8 cellular contexts compared by ENCODE assay signal in the genomic region with DNA sequence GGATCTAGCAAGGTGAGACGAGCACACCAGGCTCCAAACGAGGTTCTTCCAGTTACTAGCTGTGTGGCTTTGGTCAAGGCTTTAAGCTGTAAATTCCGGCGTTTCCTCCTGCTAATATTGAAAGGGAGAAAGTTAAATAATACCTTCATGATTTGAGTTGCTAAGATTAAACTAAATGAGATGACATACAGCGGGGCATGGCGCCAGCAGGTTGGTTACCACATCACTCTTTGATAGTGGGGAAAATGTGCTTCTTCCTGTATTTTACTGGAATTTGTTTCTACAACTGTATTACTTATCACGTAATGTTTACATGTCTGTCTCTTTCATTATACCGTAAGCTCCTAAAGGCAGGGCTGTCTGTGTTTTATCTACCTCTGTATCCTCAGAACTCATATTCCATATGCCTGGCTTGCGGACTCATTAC. TPM values are rescaled to one million over a fixed set of nuclear protein-coding genes. Genes with fewer than 3 reads are reported as not detected.
DNase-seq lines count a peak whose midpoint lies in the region; ATAC-seq, FAIRE-seq and TF ChIP-seq lines count a peak whose summit lies in the region.

No MANE protein-coding gene starts in this region.

- TF ChIP-seq POLR2A in HCT116 (IDR thresholded peaks at IDR 0.05; ENCODE audit: borderline replicate concordance, extremely low read depth, insufficient read depth, insufficient read length) (no peak), GM12878 (IDR thresholded peaks at IDR 0.05; ENCODE audit: low read depth, low read length) (no peak)

- SMC1A ChIA-PET in GM12878 (lab: Charles Lee; ENCODE audit: uncharacterized antibody, unreplicated experiment), result interaction anchor here (0.9 to 4.5 kb wide), 10 partner anchors 8 to 150 kb away, joined by 3 to 52 read pairs (median 6); partner anchors contain the start of genes C6orf89 and FGD2

- H3K9me3 ChIP-seq in AG04450 (ENCODE audit: control insufficient read depth, insufficient read depth, low read length) (no peaks in the 10 kb centered on the region; the same call in 1 of the 2 replicates), HCT116 (ENCODE audit: control insufficient read depth in 1 of 2, insufficient read depth in 1 of 2, low read depth in 1 of 2, low read length in 2 of 2) (no peaks in the 10 kb centered on the region), GM12878 (replicated peaks; ENCODE audit: control insufficient read depth, insufficient read depth, low read length) (no peaks in the 10 kb centered on the region), thymus (ENCODE audit: control insufficient read depth) (no peaks in the 10 kb centered on the region)

- CTCF ChIA-PET in AG04450 (lab: Charles Lee), result interaction anchor here (1.0 to 6.2 kb wide), 9 partner anchors 11 to 147 kb away, joined by 3 to 74 read pairs (median 10); partner anchors contain the start of gene C6orf89
- CTCF ChIA-PET in HCT116 (lab: Charles Lee), result interaction anchor here (1.3 to 3.6 kb wide), 7 partner anchors 10 to 144 kb away, joined by 3 to 29 read pairs (median 10); partner anchors contain the start of gene C6orf89
- CTCF ChIA-PET in GM12878 (lab: Yijun Ruan, JAX), result interaction anchor here (1.0 to 8.2 kb wide), 10 partner anchors 10 to 192 kb away, joined by 3 to 93 read pairs (median 8); partner anchors contain the start of gene C6orf89

- H3K27ac ChIP-seq in AG04450 (ENCODE audit: low read depth, low read length) (peak overlapping the region; percentile 98), HCT116 (ENCODE audit: low read depth, low read length) (peak overlapping the region; percentile 93), GM12878 (ENCODE audit: control insufficient read depth, insufficient read depth) (peak overlapping the region; percentile 78), layer of hippocampus (ENCODE audit: low read depth, low read length) (peak overlapping the region; percentile 82), thymus (ENCODE audit: low read depth) (no peak overlapping the region)

- H4K20me1 ChIP-seq in HCT116 (ENCODE audit: insufficient read depth), result no peaks in the 10 kb centered on the region
- H4K20me1 ChIP-seq in GM12878 (ENCODE audit: control insufficient read depth, insufficient read depth), result no peaks in the 10 kb centered on the region

- DNase-seq in AG04450 (ENCODE audit: low read depth, low spot score), result no peak
- DNase-seq in HCT116 (ENCODE audit: low read depth, low spot score), result no peak
- no peak for DNase-seq in GM12878 (ENCODE audit: low read depth, low spot score)
- DNase-seq in NCI-H446 treated with DMSO at 0.1 percent for 48 hours (lab: John Stamatoyannopoulos, UW), result no peak
- DNase-seq in DMS114 treated with DMSO at 0.1 percent for 48 hours (lab: John Stamatoyannopoulos, UW; ENCODE audit: unreplicated experiment), result no peak

- RAD21 ChIA-PET in HCT116 (lab: Charles Lee; ENCODE audit: low non-redundant PET in 1 of 2, low total read pairs in 2 of 2, uncharacterized antibody in 2 of 2, unreplicated experiment in 2 of 2) (no interaction called here), GM12878 (lab: Charles Lee; ENCODE audit: unreplicated experiment) (interaction anchor here (0.8 to 3.7 kb wide), 9 partner anchors 11 to 194 kb away, joined by 3 to 26 read pairs (median 5); partner anchors contain the start of gene C6orf89)

- TF ChIP-seq CTCF in AG04450 (IDR thresholded peaks at IDR 0.05; ENCODE audit: low read depth, low read length) (no peak), HCT116 (IDR thresholded peaks at IDR 0.05 in 2 of 3, conservative IDR thresholded peaks at IDR 0.05 in 1 of 3; ENCODE audit: borderline replicate concordance in 1 of 3, insufficient read depth in 1 of 3, low read depth in 2 of 3, low read length in 2 of 3) (no peak), GM12878 (IDR thresholded peaks at IDR 0.05 in 2 of 3, conservative IDR thresholded peaks at IDR 0.05 in 1 of 3; ENCODE audit: control insufficient read depth in 2 of 3, extremely low read depth in 1 of 3, insufficient read depth in 1 of 3, low read depth in 3 of 3, low read length in 3 of 3) (no peak)

- no peak for TF ChIP-seq RAD21 in HCT116 (IDR thresholded peaks at IDR 0.05; ENCODE audit: low read depth)
- no peak for TF ChIP-seq RAD21 in GM12878 (IDR thresholded peaks at IDR 0.05; ENCODE audit: insufficient read depth, low read depth, low read length)

- ATAC-seq in HCT116, result peak; percentile 2; the same call in 1 of the 2 replicates
- ATAC-seq in GM12878, result no peak; the same call in 1 of the 3 replicates
- ATAC-seq in HG03565 (IDR thresholded peaks at IDR 0.05; ENCODE audit: unreplicated experiment), result no peak

- H3K4me3 ChIP-seq in AG04450 (ENCODE audit: low read depth, low read length), result peak overlapping the region; percentile 98
- H3K4me3 ChIP-seq in HCT116 (replicated peaks in 1 of 2; ENCODE audit: low read depth in 1 of 2, low read length in 2 of 2), result peak overlapping the region; percentile 68 to 84
- peak overlapping the region; percentile 79 for H3K4me3 ChIP-seq in GM12878
- peak overlapping the region; percentile 68 for H3K4me3 ChIP-seq in thymus (ENCODE audit: low read length)

- intact Hi-C loops in HCT116 (cut with micrococcal nuclease), result loop anchor here (5.0 kb wide), 1 partner anchor 107 kb away; no protein-coding TSS in a partner anchor
- intact Hi-C loops in GM12878 (cut with micrococcal nuclease; ENCODE audit: unreplicated experiment), result no loop called here

- H3K36me3 ChIP-seq in HCT116 (ENCODE audit: control insufficient read depth in 1 of 2, insufficient read depth in 2 of 2, low read length in 2 of 2) (peaks cover 9 to 10% of the 10 kb centered on the region in 2 experiments; a peak in 2 of 4 replicates), GM12878 (ENCODE audit: control insufficient read depth in 2 of 2, insufficient read depth in 2 of 2, low read length in 1 of 2) (no peaks in the 10 kb centered on the region), thymus (ENCODE audit: control insufficient read depth, insufficient read depth) (peaks cover 12% of the 10 kb centered on the region)

- POLR2A ChIA-PET in AG04450 (lab: Yijun Ruan, JAX), result interaction anchor here (0.6 to 1.5 kb wide), 5 partner anchors 12 to 194 kb away, joined by 3 to 7 read pairs (median 4); partner anchors contain the start of genes C6orf89 and MTCH1
- POLR2A ChIA-PET in HCT116 (lab: Charles Lee), result interaction anchor here (1.4 to 1.6 kb wide), 2 partner anchors 11 to 40 kb away, joined by 4 to 11 read pairs; partner anchors contain the start of gene C6orf89
- POLR2A ChIA-PET in GM12878 (lab: Charles Lee), result interaction anchor here (2.3 to 2.6 kb wide), 2 partner anchors 11 to 15 kb away, joined by 10 to 19 read pairs; partner anchors contain the start of gene C6orf89

- H3K9ac ChIP-seq in HCT116 (ENCODE audit: low read length) (peak overlapping the region; percentile 94), GM12878 (ENCODE audit: control insufficient read depth, insufficient read depth, low read length) (peak overlapping the region; percentile 80)

- no peaks in the 10 kb centered on the region for H3K27me3 ChIP-seq in AG04450 (ENCODE audit: control insufficient read depth, insufficient read depth, low read length)
- H3K27me3 ChIP-seq in HCT116 (ENCODE audit: insufficient read depth, low read length), result no peaks in the 10 kb centered on the region
- H3K27me3 ChIP-seq in GM12878 (replicated peaks in 1 of 2; ENCODE audit: control insufficient read depth in 2 of 2, insufficient read depth in 2 of 2, low read length in 1 of 2), result no peaks in the 10 kb centered on the region
- no peaks in the 10 kb centered on the region for H3K27me3 ChIP-seq in layer of hippocampus (ENCODE audit: control insufficient read depth, insufficient read depth, low read length)
- H3K27me3 ChIP-seq in thymus (ENCODE audit: control insufficient read depth, insufficient read depth), result no peaks in the 10 kb centered on the region

- H3K9me2 ChIP-seq in HCT116 (ENCODE audit: insufficient read depth), result no peaks in the 10 kb centered on the region

- under 1% methylated on average over 9 of the region's 9 CpGs for WGBS in GM12878 (ENCODE audit: insufficient coverage, insufficient replicate concordance, low lambda C conversion rate, missing lambda C conversion rate)
- 21% methylated on average over 9 of the region's 9 CpGs for WGBS in thymus

- peaks cover 37% of the 10 kb centered on the region for H3K79me2 ChIP-seq in HCT116 (ENCODE audit: insufficient read depth, low read length)
- peaks cover 30% of the 10 kb centered on the region for H3K79me2 ChIP-seq in GM12878 (ENCODE audit: control insufficient read depth, insufficient read depth, low read length)

- H3K4me1 ChIP-seq in HCT116 (ENCODE audit: control insufficient read depth in 1 of 2, insufficient read depth in 2 of 2, low read length in 2 of 2) (peaks cover 8 to 17% of the 10 kb centered on the region in 2 experiments; a peak in 3 of 4 replicates), GM12878 (ENCODE audit: control insufficient read depth, insufficient read depth, low read length) (peaks cover 6% of the 10 kb centered on the region; the same call in 1 of the 2 replicates), thymus (ENCODE audit: control insufficient read depth, insufficient read depth, low read length) (peaks cover 14% of the 10 kb centered on the region)

- H3K4me2 ChIP-seq in HCT116 (ENCODE audit: low read length), result peak overlapping the region; percentile 93
- H3K4me2 ChIP-seq in GM12878 (ENCODE audit: control insufficient read depth, insufficient read depth), result peak overlapping the region; percentile 86

- peak; percentile 47 for FAIRE-seq in GM12878 (lab: Jason Lieb, UNC)

- peak overlapping the region; percentile 96 for H2AFZ ChIP-seq in HCT116 (ENCODE audit: low read depth, low read length, poor library complexity, severe bottlenecking)
- H2AFZ ChIP-seq in GM12878 (ENCODE audit: control insufficient read depth, low read depth, low read length), result peak overlapping the region; percentile 75

- no TSS peak for BruUV-seq in HCT116 (replicated peaks; lab: Mats Ljungman, UMichigan)
- no TSS peak for BruUV-seq in GM12878 (replicated peaks; lab: Mats Ljungman, UMichigan)

- in situ Hi-C loops in GM12878 (cut with MboI), result no loop called here

- TF ChIP-seq EP300 in GM12878 (IDR thresholded peaks at IDR 0.05; ENCODE audit: borderline replicate concordance in 1 of 2, control insufficient read depth in 1 of 2, low read depth in 2 of 2, low read length in 2 of 2), result no peak

RNA-seq across cellular contexts. Expression of gene PPIL1, which starts 0.6 kb away (rescaled TPM):
- polyA plus RNA-seq in AG04450 (2011; rRNA removed) (34.4 and 40.7 TPM in 2 replicates), GM12878 (2011; rRNA removed) (54.8 and 56.8 TPM in 2 replicates), GM12878 (2014; fragmentation: Illumina TruSeq; extraction: Trizol) (75.5 and 98.4 TPM in 2 replicates), GM12878 (2014; fragmentation: Nextera tagmentation; extraction: Ambion mirVana) (10 to 100 TPM; 74.4 to 95.8 TPM), GM12878 (2014; rRNA removed) (42.6 and 42.8 TPM in 2 replicates), GM12878 (2016; fragmentation: Nextera tagmentation; extraction: Ambion mirVana) (10 to 100 TPM; 81.8 to 86.7 TPM), thymus (22.5 TPM)
- polyA minus RNA-seq in AG04450 (2011; rRNA and poly(A)+ RNA removed), result 26.2 and 29.5 TPM in 2 replicates
- total RNA-seq in HCT116 (2021; ENCODE audit: unreplicated experiment) (42.0 TPM), GM12878 (2014; rRNA removed) (50.2 and 54.0 TPM in 2 replicates), GM12878 (2014; rRNA removed; fragmentation: Illumina TruSeq; extraction: Trizol) (62.7 and 66.7 TPM in 2 replicates), GM12878 (2021) (39.5 and 40.8 TPM in 2 replicates)
- polyA plus RNA-seq in HCT116 (2012), result 22.8 and 32.1 TPM in 2 replicates
- 8.4 and 8.5 TPM in 2 replicates for total RNA-seq in GM12878 (2013; cell fraction: nucleolus; rRNA removed)
- polyA plus RNA-seq in GM12878 (2011; ENCODE audit: low read depth), result 21.6 TPM
- polyA plus RNA-seq in GM12878 (2011; cell fraction: cytosol; rRNA removed), result 41.8 and 45.3 TPM in 2 replicates
- 15.3 and 16.4 TPM in 2 replicates for polyA plus RNA-seq in GM12878 (2011; cell fraction: nucleus; rRNA removed)
- polyA plus RNA-seq in GM12878 (2012), result 23.8 and 26.6 TPM in 2 replicates
- polyA minus RNA-seq in GM12878 (2011; rRNA and poly(A)+ RNA removed), result 49.7 and 50.1 TPM in 2 replicates
- polyA minus RNA-seq in GM12878 (2011; cell fraction: cytosol; rRNA and poly(A)+ RNA removed), result 12.7 and 14.3 TPM in 2 replicates
- polyA minus RNA-seq in GM12878 (2011; cell fraction: nucleus; rRNA and poly(A)+ RNA removed), result 5.0 and 9.7 TPM in 2 replicates

RNA-seq across cellular contexts. Expression of gene C6orf89, which starts 11.7 kb away (rescaled TPM):
- polyA plus RNA-seq in AG04450 (2011; rRNA removed), result 59.7 and 60.4 TPM in 2 replicates
- 33.6 and 37.3 TPM in 2 replicates for polyA minus RNA-seq in AG04450 (2011; rRNA and poly(A)+ RNA removed)
- total RNA-seq in HCT116 (2021; ENCODE audit: unreplicated experiment), result 32.9 TPM
- 14.4 and 17.0 TPM in 2 replicates for polyA plus RNA-seq in HCT116 (2012)
- 21.8 and 25.8 TPM in 2 replicates for total RNA-seq in GM12878 (2013; cell fraction: nucleolus; rRNA removed)
- 30.2 and 33.8 TPM in 2 replicates for total RNA-seq in GM12878 (2014; rRNA removed)
- 27.1 and 28.4 TPM in 2 replicates for total RNA-seq in GM12878 (2014; rRNA removed; fragmentation: Illumina TruSeq; extraction: Trizol)
- total RNA-seq in GM12878 (2021), result 36.0 and 37.5 TPM in 2 replicates
- 16.8 TPM for polyA plus RNA-seq in GM12878 (2011; ENCODE audit: low read depth)
- polyA plus RNA-seq in GM12878 (2011; rRNA removed), result 16.8 and 22.1 TPM in 2 replicates
- 16.3 and 17.0 TPM in 2 replicates for polyA plus RNA-seq in GM12878 (2011; cell fraction: cytosol; rRNA removed)
- 12.1 and 13.8 TPM in 2 replicates for polyA plus RNA-seq in GM12878 (2011; cell fraction: nucleus; rRNA removed)
- polyA plus RNA-seq in GM12878 (2012), result 21.7 and 25.4 TPM in 2 replicates
- polyA plus RNA-seq in GM12878 (2014; fragmentation: Illumina TruSeq; extraction: Trizol), result 42.7 and 45.8 TPM in 2 replicates
- polyA plus RNA-seq in GM12878 (2014; fragmentation: Nextera tagmentation; extraction: Ambion mirVana), result 10 to 100 TPM; 10.8 to 11.4 TPM
- polyA plus RNA-seq in GM12878 (2014; rRNA removed), result 23.6 and 24.9 TPM in 2 replicates
- 10 to 100 TPM; 30.2 to 33.3 TPM for polyA plus RNA-seq in GM12878 (2016; fragmentation: Nextera tagmentation; extraction: Ambion mirVana)
- polyA minus RNA-seq in GM12878 (2011; rRNA and poly(A)+ RNA removed), result 11.7 and 17.8 TPM in 2 replicates
- polyA minus RNA-seq in GM12878 (2011; cell fraction: cytosol; rRNA and poly(A)+ RNA removed), result 4.3 and 7.9 TPM in 2 replicates
- 3.3 and 4.3 TPM in 2 replicates for polyA minus RNA-seq in GM12878 (2011; cell fraction: nucleus; rRNA and poly(A)+ RNA removed)
- polyA plus RNA-seq in thymus, result 19.5 TPM

RNA-seq across cellular contexts. Expression of gene CPNE5, which starts 34.8 kb away (rescaled TPM):
- polyA plus RNA-seq in AG04450 (2011; rRNA removed) (0.06 and 0.10 TPM in 2 replicates), GM12878 (2011; rRNA removed) (6.0 and 14.4 TPM in 2 replicates), GM12878 (2014; fragmentation: Illumina TruSeq; extraction: Trizol) (25.3 and 34.2 TPM in 2 replicates), GM12878 (2014; fragmentation: Nextera tagmentation; extraction: Ambion mirVana) (1 to 10 TPM; 2.4 to 3.1 TPM), GM12878 (2014; rRNA removed) (32.3 and 39.9 TPM in 2 replicates), GM12878 (2016; fragmentation: Nextera tagmentation; extraction: Ambion mirVana) (10 to 100 TPM; 10.3 to 11.7 TPM), thymus (3.4 TPM)
- 0.14 and 0.30 TPM in 2 replicates for polyA minus RNA-seq in AG04450 (2011; rRNA and poly(A)+ RNA removed)
- total RNA-seq in HCT116 (2021; ENCODE audit: unreplicated experiment) (not detected), GM12878 (2014; rRNA removed) (22.3 and 30.3 TPM in 2 replicates), GM12878 (2014; rRNA removed; fragmentation: Illumina TruSeq; extraction: Trizol) (19.2 and 21.9 TPM in 2 replicates), GM12878 (2021) (38.4 and 39.1 TPM in 2 replicates)
- polyA plus RNA-seq in HCT116 (2012), result 0.33 and 0.45 TPM in 2 replicates
- 9.2 and 10.4 TPM in 2 replicates for total RNA-seq in GM12878 (2013; cell fraction: nucleolus; rRNA removed)
- polyA plus RNA-seq in GM12878 (2011; ENCODE audit: low read depth), result 5.4 TPM
- 18.2 and 19.2 TPM in 2 replicates for polyA plus RNA-seq in GM12878 (2011; cell fraction: cytosol; rRNA removed)
- 35.1 and 36.9 TPM in 2 replicates for polyA plus RNA-seq in GM12878 (2011; cell fraction: nucleus; rRNA removed)
- polyA plus RNA-seq in GM12878 (2012), result 13.6 and 14.7 TPM in 2 replicates
- 13.7 and 19.7 TPM in 2 replicates for polyA minus RNA-seq in GM12878 (2011; rRNA and poly(A)+ RNA removed)
- 5.3 and 6.4 TPM in 2 replicates for polyA minus RNA-seq in GM12878 (2011; cell fraction: cytosol; rRNA and poly(A)+ RNA removed)
- 7.6 and 12.8 TPM in 2 replicates for polyA minus RNA-seq in GM12878 (2011; cell fraction: nucleus; rRNA and poly(A)+ RNA removed)
